ENCODE assay signal across 1 cellular context in the genomic region with DNA sequence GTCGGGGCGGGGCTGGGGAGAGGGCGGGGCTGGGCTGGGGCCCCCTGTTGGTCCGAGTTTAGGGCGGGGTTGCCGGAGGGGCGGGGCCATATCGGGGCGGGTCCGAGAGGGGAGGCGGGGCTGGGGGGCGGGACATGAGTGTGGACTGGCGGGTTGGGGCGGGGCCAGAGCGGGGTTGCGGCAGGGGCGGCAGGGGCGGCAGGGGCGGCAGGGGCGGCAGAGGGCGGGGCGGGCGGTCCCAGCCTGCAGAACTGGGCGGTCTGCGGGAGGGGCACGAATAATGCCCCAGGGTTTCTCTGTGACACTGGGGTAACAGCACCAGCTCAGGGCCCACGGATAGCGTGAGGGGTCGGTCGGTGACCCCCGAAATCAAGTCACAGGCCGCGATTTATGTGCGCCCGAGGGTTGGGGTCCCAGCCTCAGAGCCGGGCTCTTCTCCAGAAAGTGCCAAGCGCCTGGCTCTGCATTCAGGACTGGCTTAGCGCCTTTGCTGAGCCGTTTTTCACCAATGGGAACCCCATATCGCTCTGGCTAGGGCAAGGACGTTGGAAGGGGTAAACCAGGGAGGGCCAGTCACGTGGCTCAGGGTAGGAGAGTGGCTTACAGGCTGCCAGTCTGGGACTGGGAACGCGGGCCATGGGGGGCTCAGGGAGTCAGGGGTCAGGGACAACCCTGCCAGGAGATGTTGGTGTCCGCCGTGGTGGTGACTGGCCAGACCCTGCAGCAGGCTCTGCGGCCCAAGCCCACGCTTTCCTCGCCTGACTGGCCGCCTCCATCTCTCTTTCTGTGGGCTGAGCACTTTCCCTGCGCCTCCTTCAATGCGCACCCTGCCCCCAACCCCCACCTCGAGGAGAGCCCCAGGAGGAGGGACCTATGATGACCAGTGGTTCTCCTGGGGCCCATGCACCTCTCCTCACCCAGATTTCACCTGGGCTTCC.
TF ChIP-seq lines count a peak whose summit lies in the region.

No MANE protein-coding gene starts in this region.

TF ChIP-seq in HCT116, 20 proteins besides CTCF, POLR2A, EP300 and RAD21:
- TF ChIP-seq, protein P1, sequence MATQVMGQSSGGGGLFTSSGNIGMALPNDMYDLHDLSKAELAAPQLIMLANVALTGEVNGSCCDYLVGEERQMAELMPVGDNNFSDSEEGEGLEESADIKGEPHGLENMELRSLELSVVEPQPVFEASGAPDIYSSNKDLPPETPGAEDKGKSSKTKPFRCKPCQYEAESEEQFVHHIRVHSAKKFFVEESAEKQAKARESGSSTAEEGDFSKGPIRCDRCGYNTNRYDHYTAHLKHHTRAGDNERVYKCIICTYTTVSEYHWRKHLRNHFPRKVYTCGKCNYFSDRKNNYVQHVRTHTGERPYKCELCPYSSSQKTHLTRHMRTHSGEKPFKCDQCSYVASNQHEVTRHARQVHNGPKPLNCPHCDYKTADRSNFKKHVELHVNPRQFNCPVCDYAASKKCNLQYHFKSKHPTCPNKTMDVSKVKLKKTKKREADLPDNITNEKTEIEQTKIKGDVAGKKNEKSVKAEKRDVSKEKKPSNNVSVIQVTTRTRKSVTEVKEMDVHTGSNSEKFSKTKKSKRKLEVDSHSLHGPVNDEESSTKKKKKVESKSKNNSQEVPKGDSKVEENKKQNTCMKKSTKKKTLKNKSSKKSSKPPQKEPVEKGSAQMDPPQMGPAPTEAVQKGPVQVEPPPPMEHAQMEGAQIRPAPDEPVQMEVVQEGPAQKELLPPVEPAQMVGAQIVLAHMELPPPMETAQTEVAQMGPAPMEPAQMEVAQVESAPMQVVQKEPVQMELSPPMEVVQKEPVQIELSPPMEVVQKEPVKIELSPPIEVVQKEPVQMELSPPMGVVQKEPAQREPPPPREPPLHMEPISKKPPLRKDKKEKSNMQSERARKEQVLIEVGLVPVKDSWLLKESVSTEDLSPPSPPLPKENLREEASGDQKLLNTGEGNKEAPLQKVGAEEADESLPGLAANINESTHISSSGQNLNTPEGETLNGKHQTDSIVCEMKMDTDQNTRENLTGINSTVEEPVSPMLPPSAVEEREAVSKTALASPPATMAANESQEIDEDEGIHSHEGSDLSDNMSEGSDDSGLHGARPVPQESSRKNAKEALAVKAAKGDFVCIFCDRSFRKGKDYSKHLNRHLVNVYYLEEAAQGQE (IDR thresholded peaks at IDR 0.05; ENCODE audit: low read depth): no peak
- TF ChIP-seq EZH2phosphoT487 (IDR thresholded peaks at IDR 0.05; ENCODE audit: borderline replicate concordance) (no peak), ELF1 (IDR thresholded peaks at IDR 0.05; ENCODE audit: borderline replicate concordance, low read depth) (no peak), POLR2AphosphoS5 (IDR thresholded peaks at IDR 0.05; ENCODE audit: low read depth, low read length) (no peak), EGR1 (IDR thresholded peaks at IDR 0.05; ENCODE audit: low read depth) (no peak), FOSL1 (IDR thresholded peaks at IDR 0.05; ENCODE audit: low read depth) (no peak), SP1 (IDR thresholded peaks at IDR 0.05; ENCODE audit: low read depth) (no peak), SIN3A (IDR thresholded peaks at IDR 0.05; ENCODE audit: low read depth) (no peak), CBX3 (IDR thresholded peaks at IDR 0.05; ENCODE audit: low read depth) (no peak), ZNF274 (IDR thresholded peaks at IDR 0.05; ENCODE audit: low read depth, low read length) (no peak), YY1 (IDR thresholded peaks at IDR 0.05; ENCODE audit: extremely low read depth, insufficient replicate concordance, low read depth, low read length) (no peak), ZFX (IDR thresholded peaks at IDR 0.05) (no peak)
- TF ChIP-seq, protein P2, sequence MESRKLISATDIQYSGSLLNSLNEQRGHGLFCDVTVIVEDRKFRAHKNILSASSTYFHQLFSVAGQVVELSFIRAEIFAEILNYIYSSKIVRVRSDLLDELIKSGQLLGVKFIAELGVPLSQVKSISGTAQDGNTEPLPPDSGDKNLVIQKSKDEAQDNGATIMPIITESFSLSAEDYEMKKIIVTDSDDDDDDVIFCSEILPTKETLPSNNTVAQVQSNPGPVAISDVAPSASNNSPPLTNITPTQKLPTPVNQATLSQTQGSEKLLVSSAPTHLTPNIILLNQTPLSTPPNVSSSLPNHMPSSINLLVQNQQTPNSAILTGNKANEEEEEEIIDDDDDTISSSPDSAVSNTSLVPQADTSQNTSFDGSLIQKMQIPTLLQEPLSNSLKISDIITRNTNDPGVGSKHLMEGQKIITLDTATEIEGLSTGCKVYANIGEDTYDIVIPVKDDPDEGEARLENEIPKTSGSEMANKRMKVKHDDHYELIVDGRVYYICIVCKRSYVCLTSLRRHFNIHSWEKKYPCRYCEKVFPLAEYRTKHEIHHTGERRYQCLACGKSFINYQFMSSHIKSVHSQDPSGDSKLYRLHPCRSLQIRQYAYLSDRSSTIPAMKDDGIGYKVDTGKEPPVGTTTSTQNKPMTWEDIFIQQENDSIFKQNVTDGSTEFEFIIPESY (IDR thresholded peaks at IDR 0.05; ENCODE audit: extremely low read depth, insufficient replicate concordance, low read length): no peak
